Comparison of ENCODE assay signal across 25 cellular contexts in genomic region chr15:101372960-101373525, GRCh38.
DNase-seq lines count a peak whose midpoint lies in the region; FAIRE-seq and TF ChIP-seq lines count a peak whose summit lies in the region.
"Had no signal": no experiment of that assay in that cellular context is flagged by ENCODE, and none has a peak within 500 bp of the region (broad histone marks: within the 10 kb centered on the region; RNA-seq: fewer than 3 reads in every experiment).

No MANE protein-coding gene starts in this region.

- DNase-seq in ELF-1 (ENCODE audit: low read depth, low spot score) (peak; percentile 69), nephron progenitor cell (no peak), right atrium auricular region (ENCODE audit: low spot score) (no peak), cerebellar cortex (ENCODE audit: low spot score) (no peak), SIG-M5 treated with dmso at 0.1 percent for 504 hours (lab: John Stamatoyannopoulos, UW; ENCODE audit: unreplicated experiment) (no peak), kidney (no peak)
- DNase-seq: activated CD4-positive, alpha-beta T cell treated with anti-CD3 and anti-CD28 coated beads, Interleukin-2, amount 10 ng/mL, durations not matched to agents 7 days and 5 days; activated gamma-delta T cell treated with Interleukin-2 at 50 U/mL for 16 hours; activated T-cell treated with anti-CD3 and anti-CD28 coated beads, Interleukin-2, amount 50 U/mL, for 4 hours; BE2C; DMS153; NCI-H1694; NCI-H2171 treated with DMSO at 0.1 percent for 48 hours; NCI-H526 treated with DMSO at 0.1 percent for 48 hours; SHP77; T1000 had no signal

- FAIRE-seq in kidney (lab: Jason Lieb, UNC) = no peak
- FAIRE-seq: endothelial cell of umbilical vein, HepG2 had no signal

- peaks cover 15% of the 10 kb centered on the region for H3K4me1 ChIP-seq in HUES64 (ENCODE audit: insufficient read depth, low read length)
- H3K4me1 ChIP-seq in iPS-15b (ENCODE audit: control insufficient read depth, insufficient read depth, low read length) = peaks cover 11% of the 10 kb centered on the region
- peaks cover 0 to 13% of the 10 kb centered on the region in 2 donors for H3K4me1 ChIP-seq in right atrium auricular region
- H3K4me1 ChIP-seq in kidney (ENCODE audit: control insufficient read depth in 1 of 2, insufficient read depth in 1 of 2, low read depth in 1 of 2, low read length in 2 of 2) = peaks cover 4% of the 10 kb centered on the region in 2 donors
- H3K4me1 ChIP-seq: BE2C, psoas muscle had no signal

- H3K27ac Mint-ChIP-seq in nephron progenitor cell = no peak overlapping the region
- H3K27ac Mint-ChIP-seq: activated CD4-positive, alpha-beta T cell treated with anti-CD3 and anti-CD28 coated beads, Interleukin-2, amount 10 ng/mL, durations not matched to agents 7 days and 5 days; memory B cell had no signal

- H3K9ac ChIP-seq in HUES64 (ENCODE audit: low read depth, low read length) (no peak overlapping the region), iPS-15b (ENCODE audit: low read depth, low read length) (no peak overlapping the region), kidney (ENCODE audit: low read length in 2 of 2) (no peak overlapping the region)

- WGBS in HUES64 = 26% methylated on average over 11 of the region's 11 CpGs

- H3K4me3 ChIP-seq in HUES64 (ENCODE audit: low read length) = peak overlapping the region; percentile 32
- H3K4me3 ChIP-seq in iPS-15b (ENCODE audit: low read depth, low read length) = peak overlapping the region; percentile 18
- H3K4me3 ChIP-seq in right atrium auricular region = no peak overlapping the region
- no peak overlapping the region for H3K4me3 ChIP-seq in kidney (ENCODE audit: low read length in 2 of 2)
- H3K4me3 ChIP-seq: psoas muscle, skin epidermis, tibial nerve had no signal

- no peaks in the 10 kb centered on the region for H3K36me3 Mint-ChIP-seq in nephron progenitor cell (ENCODE audit: low read depth)
- H3K36me3 Mint-ChIP-seq: brain, memory B cell had no signal

- intact Hi-C loops in kidney (cut with DNase I) = no loop called here

- peaks cover 12% of the 10 kb centered on the region for H3K27me3 Mint-ChIP-seq in nephron progenitor cell (ENCODE audit: low read depth, poor library complexity)

- TF ChIP-seq CTCF in nephron progenitor cell (IDR thresholded peaks at IDR 0.05) (no peak), right atrium auricular region (IDR thresholded peaks at IDR 0.05) (no peak), kidney (IDR thresholded peaks at IDR 0.05; ENCODE audit: borderline replicate concordance, extremely low read depth, insufficient read depth) (no peak)

- peaks cover 36% of the 10 kb centered on the region for H3K4me1 Mint-ChIP-seq in nephron progenitor cell
- H3K4me1 Mint-ChIP-seq: activated CD4-positive, alpha-beta T cell treated with anti-CD3 and anti-CD28 coated beads, Interleukin-2, amount 10 ng/mL, durations not matched to agents 7 days and 5 days; memory B cell had no signal

- H3K9me3 Mint-ChIP-seq in nephron progenitor cell = no peaks in the 10 kb centered on the region
- H3K9me3 Mint-ChIP-seq: activated CD4-positive, alpha-beta T cell treated with anti-CD3 and anti-CD28 coated beads, Interleukin-2, amount 10 ng/mL, durations not matched to agents 7 days and 5 days; activated T-cell treated with anti-CD3 and anti-CD28 coated beads, Interleukin-2, amount 50 U/mL, for 4 hours; brain; memory B cell had no signal

- H3K27me3 ChIP-seq in HUES64 (ENCODE audit: insufficient read depth, low read length) (no peaks in the 10 kb centered on the region), iPS-15b (ENCODE audit: control insufficient read depth, insufficient read depth, low read length) (no peaks in the 10 kb centered on the region), right atrium auricular region (no peaks in the 10 kb centered on the region)
- H3K27me3 ChIP-seq: BE2C, tibial nerve had no signal

- H3K27ac ChIP-seq in HUES64 (ENCODE audit: low read depth, low read length) (no peak overlapping the region), right atrium auricular region (no peak overlapping the region), kidney (ENCODE audit: low read depth in 2 of 2, low read length in 2 of 2) (no peak overlapping the region)
- H3K27ac ChIP-seq: psoas muscle, skin epidermis, tibial nerve had no signal

- peak overlapping the region; percentile 9 for H3K4me3 Mint-ChIP-seq in nephron progenitor cell
- H3K4me3 Mint-ChIP-seq: activated CD4-positive, alpha-beta T cell treated with anti-CD3 and anti-CD28 coated beads, Interleukin-2, amount 10 ng/mL, durations not matched to agents 7 days and 5 days; activated T-cell treated with anti-CD3 and anti-CD28 coated beads, Interleukin-2, amount 50 U/mL, for 4 hours; brain; memory B cell had no signal

- H3K36me3 ChIP-seq in HUES64 (ENCODE audit: insufficient read depth, low read length) = no peaks in the 10 kb centered on the region
- H3K36me3 ChIP-seq in iPS-15b (ENCODE audit: control insufficient read depth, insufficient read depth, low read length) = no peaks in the 10 kb centered on the region
- no peaks in the 10 kb centered on the region for H3K36me3 ChIP-seq in right atrium auricular region
- H3K36me3 ChIP-seq in kidney (ENCODE audit: control insufficient read depth in 1 of 2, insufficient read depth in 2 of 2, low read length in 2 of 2) = no peaks in the 10 kb centered on the region
- H3K36me3 ChIP-seq: BE2C, tibial nerve had no signal

- H3K9me3 ChIP-seq in HUES64 (ENCODE audit: insufficient read depth, low read depth, low read length) (no peaks in the 10 kb centered on the region), iPS-15b (ENCODE audit: control insufficient read depth, insufficient read depth, low read length) (no peaks in the 10 kb centered on the region), right atrium auricular region (no peaks in the 10 kb centered on the region), kidney (ENCODE audit: control insufficient read depth in 1 of 2, low read length in 2 of 2) (no peaks in the 10 kb centered on the region)
- H3K9me3 ChIP-seq: BE2C, psoas muscle, tibial nerve had no signal

Comparison
In these comparisons a context has a peak if more than half of its experiments do, and no peak if none do; other contexts are left out.
1. H3K4me3 ChIP-seq: peak in HUES64 (single experiment) and iPS-15b (single experiment); none in right atrium auricular region (0 of 2) and kidney (0 of 2).